ENCODE assay signal across 8 cellular contexts in the genomic region with DNA sequence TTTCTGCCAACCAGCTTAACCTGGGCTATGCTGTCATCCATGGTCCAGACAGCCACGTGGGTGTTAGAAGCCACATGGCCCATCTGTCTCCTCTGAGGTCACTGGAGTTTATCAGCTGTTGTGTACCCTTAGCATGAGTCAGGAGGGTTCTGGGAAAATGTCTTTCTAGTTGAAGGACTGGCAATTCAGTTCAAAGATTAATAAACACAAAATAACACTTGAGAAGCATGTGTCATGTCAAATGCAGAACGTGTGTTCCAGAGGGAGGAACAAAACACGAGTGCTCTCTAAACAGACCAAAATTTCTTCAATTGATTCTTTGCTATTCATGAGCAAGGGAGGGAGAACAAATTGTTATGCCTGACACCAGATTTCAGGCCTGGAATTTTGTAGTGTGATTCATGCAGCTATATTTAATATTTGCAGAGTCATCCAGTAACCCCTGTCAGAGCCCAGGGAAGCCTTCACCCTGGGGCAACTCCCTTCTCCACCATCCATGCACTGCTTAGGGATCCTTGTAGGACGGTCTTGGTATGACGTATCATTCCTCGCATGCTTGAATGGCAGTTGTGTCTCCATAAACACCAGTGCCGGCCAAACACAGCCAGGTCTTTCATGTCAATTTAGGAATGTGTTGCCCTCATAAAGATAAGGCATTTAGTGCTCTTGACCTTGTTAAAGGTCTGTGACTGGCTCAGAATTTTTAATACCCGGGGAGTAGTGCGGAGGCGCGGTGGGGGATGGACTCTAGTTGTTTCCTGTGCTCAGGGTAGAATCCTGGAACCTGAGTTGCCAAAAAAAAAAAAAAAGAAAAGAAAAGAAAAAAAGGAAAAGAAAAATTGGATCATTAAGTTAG. TPM values are rescaled to one million over a fixed set of nuclear protein-coding genes. Genes with fewer than 3 reads are reported as not detected.
DNase-seq lines count a peak whose midpoint lies in the region; ATAC-seq and TF ChIP-seq lines count a peak whose summit lies in the region.

No MANE protein-coding gene starts in this region.

- H3K27ac ChIP-seq in heart left ventricle, result peak overlapping the region; percentile 76 to 87 (median 82)

- peak overlapping the region; percentile 72 for H3K4me2 ChIP-seq in skeletal muscle satellite cell (ENCODE audit: low read length)

- peak; percentile 94 for ATAC-seq in SK-N-SH treated with all-trans-retinoic acid at 6 μM for 48 hours
- ATAC-seq in heart left ventricle, result peak; percentile 97 to 98 (median 97)

- WGBS in heart left ventricle, 4 donors, result 22 to 36% (median 28%) methylated on average over 11 of the region's 11 CpGs

- H3K9ac ChIP-seq in skeletal muscle satellite cell (ENCODE audit: low read depth, low read length), result peak overlapping the region; percentile 71

- intact Hi-C loops in heart left ventricle (cut with DNase I), result loop anchor here in 6 of 10 donors (1.0 to 2.0 kb wide), 7 partner anchors 26 to 72 kb away; partner anchors contain the start of genes DYRK1A (in 3 of the 6) and VPS26C (in 2 of the 6)

- H3K4me1 ChIP-seq in HAP-1, result no peaks in the 10 kb centered on the region
- H3K4me1 ChIP-seq in heart left ventricle, result peaks cover 0 to 24% (median 15%) of the 10 kb centered on the region in 12 donors
- H3K4me1 ChIP-seq in skeletal muscle satellite cell (ENCODE audit: control insufficient read depth, insufficient read depth, low read length), result peaks cover 24% of the 10 kb centered on the region

- H3K27me3 ChIP-seq in HAP-1 (ENCODE audit: low read depth) (no peaks in the 10 kb centered on the region), heart left ventricle (no peaks in the 10 kb centered on the region), skeletal muscle satellite cell (ENCODE audit: control insufficient read depth, insufficient read depth, low read length) (no peaks in the 10 kb centered on the region)

- H3K9me3 ChIP-seq in HAP-1, result no peaks in the 10 kb centered on the region
- no peaks in the 10 kb centered on the region for H3K9me3 ChIP-seq in heart left ventricle
- H3K9me3 ChIP-seq in skeletal muscle satellite cell (replicated peaks; ENCODE audit: low read length), result no peaks in the 10 kb centered on the region

- no peaks in the 10 kb centered on the region for H3K36me3 ChIP-seq in HAP-1 (replicated peaks)
- H3K36me3 ChIP-seq in heart left ventricle, result no peaks in the 10 kb centered on the region
- no peaks in the 10 kb centered on the region for H3K36me3 ChIP-seq in skeletal muscle satellite cell (ENCODE audit: insufficient read depth, low read length)

- TF ChIP-seq CTCF in heart left ventricle (IDR thresholded peaks at IDR 0.05), result no peak

- in situ Hi-C loops in HAP-1 (cut with MboI; ENCODE audit: low sequenced_read_pairs), result no loop called here

- H3K4me3 ChIP-seq in HAP-1, result no peak overlapping the region
- H3K4me3 ChIP-seq in heart left ventricle, result peak overlapping the region in 2 of 12 donors; percentile 9 to 23
- peak overlapping the region; percentile 40 for H3K4me3 ChIP-seq in skeletal muscle satellite cell (ENCODE audit: low read length)

- DNase-seq in HAP-1 (ENCODE audit: low spot score in 2 of 2), result peak; percentile 4 to 17
- DNase-seq in heart left ventricle, result peak; percentile 62 to 86 (median 67)
- no peak for DNase-seq in GF-D8 (lab: John Stamatoyannopoulos, UW)
- no peak for DNase-seq in activated CD4-positive, CD25-positive, alpha-beta regulatory T cell treated with anti-CD3 and anti-CD28 coated beads, Interleukin-2, amount 50 U/mL, for 72 hours
- DNase-seq in effector CD4-positive, alpha-beta T cell, result no peak
- no peak for DNase-seq in stimulated activated CD4-positive, alpha-beta T cell treated with anti-CD3 and anti-CD28 coated beads, Interleukin-2, amount 100 ng/mL, for 24 hours

- no peak for TF ChIP-seq POLR2A in heart left ventricle (IDR thresholded peaks at IDR 0.05)

TF ChIP-seq in SK-N-SH treated with all-trans-retinoic acid at 6 μM for 48 hours, 23 proteins besides CTCF, POLR2A, EP300 and RAD21:
- TF ChIP-seq CSDC2 (CRISPR knock-in tag; IDR thresholded peaks at IDR 0.05) (0 out of 2 replicates have a peak, but pooled peaks have one; percentile 46), SNAI2 (CRISPR knock-in tag; IDR thresholded peaks at IDR 0.05) (peak; percentile 73), TCF4 (CRISPR knock-in tag; IDR thresholded peaks at IDR 0.05; ENCODE audit: borderline replicate concordance) (peak; percentile 68), TOX (CRISPR knock-in tag; IDR thresholded peaks at IDR 0.05; ENCODE audit: borderline replicate concordance) (no peak), PPARA (CRISPR knock-in tag; IDR thresholded peaks at IDR 0.05; ENCODE audit: borderline replicate concordance) (peak; percentile 79; the same call in 1 of the 2 replicates), ZNF70 (CRISPR knock-in tag; IDR thresholded peaks at IDR 0.05) (no peak; the same call in 1 of the 2 replicates), ZFP30 (CRISPR knock-in tag; IDR thresholded peaks at IDR 0.05) (0 out of 2 replicates have a peak, but pooled peaks have one; percentile 10), RARB (CRISPR knock-in tag; IDR thresholded peaks at IDR 0.05) (no peak), BACH2 (CRISPR knock-in tag; IDR thresholded peaks at IDR 0.05; ENCODE audit: borderline replicate concordance) (peak; percentile 27; the same call in 1 of the 2 replicates), ZNF8 (CRISPR knock-in tag; IDR thresholded peaks at IDR 0.05) (no peak), ISL1 (CRISPR knock-in tag; IDR thresholded peaks at IDR 0.05) (no peak; the same call in none of the 2 replicates), CREB5 (CRISPR knock-in tag; IDR thresholded peaks at IDR 0.05; ENCODE audit: low read depth) (peak; percentile 68), ZFP3 (CRISPR knock-in tag; IDR thresholded peaks at IDR 0.05) (0 out of 2 replicates have a peak, but pooled peaks have one; percentile 58)
- TF ChIP-seq, protein P1, sequence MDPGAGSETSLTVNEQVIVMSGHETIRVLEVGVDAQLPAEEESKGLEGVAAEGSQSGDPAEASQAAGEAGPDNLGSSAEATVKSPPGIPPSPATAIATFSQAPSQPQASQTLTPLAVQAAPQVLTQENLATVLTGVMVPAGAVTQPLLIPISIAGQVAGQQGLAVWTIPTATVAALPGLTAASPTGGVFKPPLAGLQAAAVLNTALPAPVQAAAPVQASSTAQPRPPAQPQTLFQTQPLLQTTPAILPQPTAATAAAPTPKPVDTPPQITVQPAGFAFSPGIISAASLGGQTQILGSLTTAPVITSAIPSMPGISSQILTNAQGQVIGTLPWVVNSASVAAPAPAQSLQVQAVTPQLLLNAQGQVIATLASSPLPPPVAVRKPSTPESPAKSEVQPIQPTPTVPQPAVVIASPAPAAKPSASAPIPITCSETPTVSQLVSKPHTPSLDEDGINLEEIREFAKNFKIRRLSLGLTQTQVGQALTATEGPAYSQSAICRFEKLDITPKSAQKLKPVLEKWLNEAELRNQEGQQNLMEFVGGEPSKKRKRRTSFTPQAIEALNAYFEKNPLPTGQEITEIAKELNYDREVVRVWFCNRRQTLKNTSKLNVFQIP (CRISPR knock-in tag; IDR thresholded peaks at IDR 0.05; ENCODE audit: borderline replicate concordance, low read depth), result 0 out of 2 replicates have a peak, but pooled peaks have one; percentile 68
- TF ChIP-seq, protein P2, sequence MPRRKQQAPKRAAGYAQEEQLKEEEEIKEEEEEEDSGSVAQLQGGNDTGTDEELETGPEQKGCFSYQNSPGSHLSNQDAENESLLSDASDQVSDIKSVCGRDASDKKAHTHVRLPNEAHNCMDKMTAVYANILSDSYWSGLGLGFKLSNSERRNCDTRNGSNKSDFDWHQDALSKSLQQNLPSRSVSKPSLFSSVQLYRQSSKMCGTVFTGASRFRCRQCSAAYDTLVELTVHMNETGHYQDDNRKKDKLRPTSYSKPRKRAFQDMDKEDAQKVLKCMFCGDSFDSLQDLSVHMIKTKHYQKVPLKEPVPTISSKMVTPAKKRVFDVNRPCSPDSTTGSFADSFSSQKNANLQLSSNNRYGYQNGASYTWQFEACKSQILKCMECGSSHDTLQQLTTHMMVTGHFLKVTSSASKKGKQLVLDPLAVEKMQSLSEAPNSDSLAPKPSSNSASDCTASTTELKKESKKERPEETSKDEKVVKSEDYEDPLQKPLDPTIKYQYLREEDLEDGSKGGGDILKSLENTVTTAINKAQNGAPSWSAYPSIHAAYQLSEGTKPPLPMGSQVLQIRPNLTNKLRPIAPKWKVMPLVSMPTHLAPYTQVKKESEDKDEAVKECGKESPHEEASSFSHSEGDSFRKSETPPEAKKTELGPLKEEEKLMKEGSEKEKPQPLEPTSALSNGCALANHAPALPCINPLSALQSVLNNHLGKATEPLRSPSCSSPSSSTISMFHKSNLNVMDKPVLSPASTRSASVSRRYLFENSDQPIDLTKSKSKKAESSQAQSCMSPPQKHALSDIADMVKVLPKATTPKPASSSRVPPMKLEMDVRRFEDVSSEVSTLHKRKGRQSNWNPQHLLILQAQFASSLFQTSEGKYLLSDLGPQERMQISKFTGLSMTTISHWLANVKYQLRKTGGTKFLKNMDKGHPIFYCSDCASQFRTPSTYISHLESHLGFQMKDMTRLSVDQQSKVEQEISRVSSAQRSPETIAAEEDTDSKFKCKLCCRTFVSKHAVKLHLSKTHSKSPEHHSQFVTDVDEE (CRISPR knock-in tag; IDR thresholded peaks at IDR 0.05), result peak; percentile 45; the same call in 1 of the 2 replicates

RNA-seq across cellular contexts. Expression of gene DYRK1A, which starts 27.7 kb away (rescaled TPM):
- 10 to 100 TPM; 59.3 to 96.6 (median 72.1) TPM for total RNA-seq in heart left ventricle
- polyA plus RNA-seq in heart left ventricle, result 10 to 100 TPM; 24.5 to 35.9 TPM
- total RNA-seq in skeletal muscle satellite cell (2012; rRNA removed), result 29.7 and 36.5 TPM in 2 replicates

Comparison
In these comparisons a context has a peak if more than half of its experiments do, and no peak if none do; other contexts are left out.
1. DNase-seq: peak in HAP-1 (2 of 2) and heart left ventricle (5 of 5); none in GF-D8 (single experiment), activated CD4-positive, CD25-positive, alpha-beta regulatory T cell treated with anti-CD3 and anti-CD28 coated beads, Interleukin-2, amount 50 U/mL, for 72 hours (single experiment), effector CD4-positive, alpha-beta T cell (single experiment) and stimulated activated CD4-positive, alpha-beta T cell treated with anti-CD3 and anti-CD28 coated beads, Interleukin-2, amount 100 ng/mL, for 24 hours (0 of 2).